In the genomic region with DNA sequence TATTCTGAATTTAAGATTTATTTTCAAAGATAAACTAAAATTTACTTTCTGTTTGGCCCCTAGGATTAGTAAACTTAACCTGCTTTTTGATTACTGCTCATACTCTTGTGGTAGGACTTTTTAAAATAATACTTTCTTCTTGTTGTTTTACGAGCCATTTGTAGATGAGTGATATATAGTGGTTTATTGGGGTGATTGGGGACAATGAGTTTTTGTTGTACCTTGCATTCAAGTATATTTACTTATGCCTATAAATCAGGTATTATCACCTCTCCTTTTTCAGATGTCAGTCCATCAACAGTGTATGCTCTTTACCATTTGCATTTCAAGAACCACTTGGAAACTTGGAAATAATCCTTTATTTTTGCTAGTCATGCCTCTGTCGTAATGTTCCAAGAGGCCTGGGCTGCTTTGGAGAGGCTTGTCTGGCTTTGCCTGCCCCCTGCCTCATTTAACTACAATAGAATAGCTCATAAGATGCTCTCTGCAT, we compare ENCODE assay signal across 30 cellular contexts.
"Had no signal": no experiment of that assay in that cellular context is flagged by ENCODE, and none has a peak within 500 bp of the region (broad histone marks: within the 10 kb centered on the region; RNA-seq: fewer than 3 reads in every experiment).

No MANE protein-coding gene starts in this region.

- H3K27me3 ChIP-seq: adrenal gland, body of pancreas, hepatocyte, neutrophil, testis, transverse colon, uterus had no signal

- H3K9me3 Mint-ChIP-seq: activated CD4-positive, alpha-beta T cell treated with anti-CD3 and anti-CD28 coated beads, Interleukin-2, amount 10 ng/mL, durations not matched to agents 24 days and 14 days; activated naive CD4-positive, alpha-beta T cell treated with anti-CD3 and anti-CD28 coated beads for 36 hours; activated naive CD8-positive, alpha-beta T cell treated with anti-CD3 and anti-CD28 coated beads for 36 hours; nephron had no signal

- H3K27ac ChIP-seq: adrenal gland, body of pancreas, epithelial cell of prostate, esophagus squamous epithelium, hepatocyte, left ventricle myocardium inferior, neutrophil, skin epidermis, testis, transverse colon, uterus had no signal

- H3K27ac Mint-ChIP-seq: activated CD4-positive, alpha-beta memory T cell treated with anti-CD3 and anti-CD28 coated beads for 36 hours; activated CD4-positive, alpha-beta T cell treated with anti-CD3 and anti-CD28 coated beads, Interleukin-2, amount 10 ng/mL, durations not matched to agents 24 days and 14 days; activated naive CD4-positive, alpha-beta T cell treated with anti-CD3 and anti-CD28 coated beads for 36 hours; activated naive CD8-positive, alpha-beta T cell treated with anti-CD3 and anti-CD28 coated beads for 36 hours; activated T-helper 1 cell treated with anti-CD3 and anti-CD28 coated beads, Interleukin-12 subunit alpha, Interleukin-12 subunit beta, Interleukin-2, Interleukin-4 antibody, amounts not matched to agents 30 ng/mL and 10 ng/mL and 1 ng/mL, durations not matched to agents 14 hours and 24 hours and 36 hours; nephron had no signal

- H3K4me2 ChIP-seq: hepatocyte had no signal

- DNase-seq: activated CD4-positive, alpha-beta memory T cell treated with anti-CD3 and anti-CD28 coated beads for 36 hours; activated CD4-positive, alpha-beta T cell treated with anti-CD3 and anti-CD28 coated beads, Interleukin-2, amount 10 ng/mL, durations not matched to agents 24 days and 14 days; activated CD4-positive, CD25-positive, alpha-beta regulatory T cell treated with anti-CD3 and anti-CD28 coated beads, Interleukin-2, amount 50 U/mL, for 72 hours; activated CD8-positive, alpha-beta memory T cell treated with anti-CD3 and anti-CD28 coated beads, Interleukin-2, amount 50 U/mL, for 4 hours; activated effector memory CD4-positive, alpha-beta T cell treated with anti-CD3 and anti-CD28 coated beads, Interleukin-2, amount 50 U/mL, for 16 hours; activated naive CD4-positive, alpha-beta T cell treated with anti-CD3 and anti-CD28 coated beads for 36 hours; activated naive CD8-positive, alpha-beta T cell treated with anti-CD3 and anti-CD28 coated beads for 36 hours; activated T-cell treated with anti-CD3 and anti-CD28 coated beads, Interleukin-2, amount 50 U/mL, for 1 hour; adrenal gland; aorta; body of pancreas; dermis blood vessel endothelial cell; effector CD4-positive, alpha-beta T cell; esophagus squamous epithelium; islet precursor cell; left ventricle myocardium inferior; stimulated activated CD4-positive, alpha-beta T cell treated with anti-CD3 and anti-CD28 coated beads, Interleukin-12 subunit alpha, Interleukin-12 subunit beta, amount 100 ng/mL, for 4 hours; stimulated activated CD4-positive, alpha-beta T cell treated with anti-CD3 and anti-CD28 coated beads, Interleukin-4, amount 100 ng/mL, for 1 hour; stimulated activated naive CD8-positive, alpha-beta T cell treated with anti-CD3 and anti-CD28 coated beads, Interleukin-15, Interleukin-2, amounts not matched to agents 100 U/mL and 50 U/mL, for 24 hours; testis; transverse colon; uterus had no signal

- H3K36me3 ChIP-seq: adrenal gland, left ventricle myocardium inferior, neutrophil, transverse colon, uterus had no signal

- ATAC-seq: body of pancreas; sciatic nerve; stimulated activated naive CD8-positive, alpha-beta T cell treated with anti-CD3 and anti-CD28 coated beads, Interleukin-15, Interleukin-2, amounts not matched to agents 100 U/mL and 50 U/mL, for 24 hours had no signal

- H3K4me3 ChIP-seq: adrenal gland, body of pancreas, esophagus squamous epithelium, hepatocyte, left ventricle myocardium inferior, lung, skin epidermis, testis, transverse colon, uterus had no signal

- H3K9me3 ChIP-seq: adrenal gland, body of pancreas, esophagus squamous epithelium, left ventricle myocardium inferior, neutrophil, testis, transverse colon, uterus had no signal

- H2AFZ ChIP-seq: hepatocyte had no signal

- H3K4me1 ChIP-seq: adrenal gland, body of pancreas, esophagus squamous epithelium, testis, uterus had no signal

- H3K4me3 Mint-ChIP-seq: activated CD4-positive, alpha-beta memory T cell treated with anti-CD3 and anti-CD28 coated beads for 36 hours; activated CD4-positive, alpha-beta T cell treated with anti-CD3 and anti-CD28 coated beads, Interleukin-2, amount 10 ng/mL, durations not matched to agents 24 days and 14 days; activated naive CD4-positive, alpha-beta T cell treated with anti-CD3 and anti-CD28 coated beads for 36 hours; activated naive CD8-positive, alpha-beta T cell treated with anti-CD3 and anti-CD28 coated beads for 36 hours; activated T-helper 1 cell treated with anti-CD3 and anti-CD28 coated beads, Interleukin-12 subunit alpha, Interleukin-12 subunit beta, Interleukin-2, Interleukin-4 antibody, amounts not matched to agents 30 ng/mL and 10 ng/mL and 1 ng/mL, durations not matched to agents 14 hours and 24 hours and 36 hours; nephron had no signal

- H3K27me3 Mint-ChIP-seq: activated CD4-positive, alpha-beta memory T cell treated with anti-CD3 and anti-CD28 coated beads for 36 hours; activated CD4-positive, alpha-beta T cell treated with anti-CD3 and anti-CD28 coated beads, Interleukin-2, amount 10 ng/mL, durations not matched to agents 24 days and 14 days; activated naive CD8-positive, alpha-beta T cell treated with anti-CD3 and anti-CD28 coated beads for 36 hours had no signal
